In the genomic region with DNA sequence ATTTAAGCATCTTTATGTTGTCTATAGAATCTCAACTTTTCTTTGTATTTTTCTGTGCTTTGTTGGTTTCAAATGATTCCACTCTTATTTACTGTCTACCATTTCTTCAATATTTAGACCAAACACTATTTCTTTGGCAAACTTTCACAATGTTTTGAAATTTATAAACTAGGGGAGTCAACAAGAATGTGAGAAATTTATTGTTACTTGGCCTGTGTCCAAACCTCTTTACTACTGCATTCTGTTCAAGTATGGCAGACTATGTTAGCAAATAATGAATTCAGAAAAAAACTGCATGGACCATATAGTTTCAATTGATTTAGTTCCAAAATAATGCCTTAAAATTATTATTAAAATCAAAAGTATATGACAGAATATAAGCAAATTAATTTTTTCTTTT, we compare ENCODE assay signal across 13 cellular contexts.
DNase-seq lines count a peak whose midpoint lies in the region; ATAC-seq and TF ChIP-seq lines count a peak whose summit lies in the region.
"Had no signal": no experiment of that assay in that cellular context is flagged by ENCODE, and none has a peak within 500 bp of the region (broad histone marks: within the 10 kb centered on the region; RNA-seq: fewer than 3 reads in every experiment).

No MANE protein-coding gene starts in this region.

- no peak for TF ChIP-seq CTCF in fibroblast of villous mesenchyme (IDR thresholded peaks at IDR 0.05; ENCODE audit: insufficient read depth, low read depth, low read length)

- DNase-seq in EL (peak; percentile 21), amniotic epithelial cell (ENCODE audit: low read depth) (peak; percentile 63), fibroblast of villous mesenchyme (ENCODE audit: low read depth) (peak; percentile 52), renal cortical epithelial cell (ENCODE audit: low read depth) (peak; percentile 42), AML-193 (lab: John Stamatoyannopoulos, UW) (no peak), putamen (ENCODE audit: low spot score) (no peak)
- DNase-seq: CD8-positive, alpha-beta T cell; COR-L47; DMS153; GOT3; H9 had no signal

- ATAC-seq in HG03039 (IDR thresholded peaks at IDR 0.05; ENCODE audit: unreplicated experiment) (no peak), GM21786 (IDR thresholded peaks at IDR 0.05; ENCODE audit: unreplicated experiment) (no peak)
- ATAC-seq: CD8-positive, alpha-beta T cell had no signal

- no peak overlapping the region for H3K4me3 ChIP-seq in fibroblast of villous mesenchyme (ENCODE audit: low read depth, low read length)

Comparison
In these comparisons a context has a peak if more than half of its experiments do, and no peak if none do; other contexts are left out.
1. DNase-seq: peak in EL (single experiment), amniotic epithelial cell (single experiment), fibroblast of villous mesenchyme (single experiment) and renal cortical epithelial cell (single experiment); none in AML-193 (0 of 2) and putamen (single experiment).